23 cellular contexts compared by ENCODE assay signal in genomic region chr9:87824216-87824875, GRCh38. TPM values are rescaled to one million over a fixed set of nuclear protein-coding genes. Genes with fewer than 3 reads are reported as not detected.
DNase-seq lines count a peak whose midpoint lies in the region; ATAC-seq, FAIRE-seq and TF ChIP-seq lines count a peak whose summit lies in the region.
"Had no signal": no experiment of that assay in that cellular context is flagged by ENCODE, and none has a peak within 500 bp of the region (broad histone marks: within the 10 kb centered on the region; RNA-seq: fewer than 3 reads in every experiment).

No MANE protein-coding gene starts in this region.

- H3K9me3 ChIP-seq in K562 (replicated peaks; ENCODE audit: control insufficient read depth, insufficient read depth, low read depth, low read length), result no peaks in the 10 kb centered on the region
- H3K9me3 ChIP-seq: SJCRH30 had no signal

- in situ Hi-C loops in K562 (cut with MboI), result loop anchor here (25.0 kb wide), 1 partner anchor 487 kb away; no protein-coding TSS in a partner anchor

- no TSS peak for BruUV-seq in K562 (replicated peaks; lab: Mats Ljungman, UMichigan)

- H2AFZ ChIP-seq in GM23338 (no peak overlapping the region), K562 (ENCODE audit: low read depth, low read length) (no peak overlapping the region)

- ATAC-seq in GM23338 (peak; percentile 99), K562 (peak; percentile 64), HG03469 (IDR thresholded peaks at IDR 0.05; ENCODE audit: unreplicated experiment) (no peak)
- peak; percentile 17 for ATAC-seq in stimulated activated memory B cell treated with anti-CD40 and anti-IgM and Interleukin-4, amounts not matched to agents 10 μg/mL and 1 μg/mL and 100 μg/mL, for 72 hours

- no peak overlapping the region for H3K4me2 ChIP-seq in GM23338
- H3K4me2 ChIP-seq in K562 (ENCODE audit: insufficient read depth, low read length), result no peak overlapping the region

- no peak for FAIRE-seq in K562 (lab: Jason Lieb, UNC)
- FAIRE-seq: H54, HTR-8/SVneo, RCC 7860 had no signal

- TF ChIP-seq EP300 in K562 (IDR thresholded peaks at IDR 0.05; ENCODE audit: low read length), result no peak

- POLR2A ChIA-PET in K562 (lab: Yijun Ruan, JAX), result interaction anchor here (1.6 kb wide), 1 partner anchor 21 kb away, joined by 4 read pairs; no protein-coding TSS in a partner anchor

- no peak overlapping the region for H3K4me3 ChIP-seq in GM23338
- no peak overlapping the region for H3K4me3 ChIP-seq in K562
- H3K4me3 ChIP-seq in dorsolateral prefrontal cortex, result no peak overlapping the region
- H3K4me3 ChIP-seq: SJCRH30 had no signal

- H3K27ac Mint-ChIP-seq in GM23338 (no peak overlapping the region), CD14-positive monocyte (peak overlapping the region in 1 of 7 donors; percentile 65)
- no peak overlapping the region for H3K27ac Mint-ChIP-seq in stimulated activated memory B cell treated with anti-CD40 and anti-IgM and Interleukin-4, amounts not matched to agents 10 μg/mL and 1 μg/mL and 100 μg/mL, for 72 hours
- H3K27ac Mint-ChIP-seq: CD8-positive, alpha-beta memory T cell had no signal

- H3K4me1 Mint-ChIP-seq in GM23338 (peaks cover 4% of the 10 kb centered on the region; the same call in 2 of the 3 replicates), CD14-positive monocyte (no peaks in the 10 kb centered on the region)
- H3K4me1 Mint-ChIP-seq in stimulated activated memory B cell treated with anti-CD40 and anti-IgM and Interleukin-4, amounts not matched to agents 10 μg/mL and 1 μg/mL and 100 μg/mL, for 72 hours, result no peaks in the 10 kb centered on the region
- H3K4me1 Mint-ChIP-seq: CD8-positive, alpha-beta memory T cell had no signal

- no peak for TF ChIP-seq POLR2A in K562 (conservative IDR thresholded peaks at IDR 0.05)

- H3K9me1 ChIP-seq in K562 (ENCODE audit: control insufficient read depth, insufficient read depth, low read length), result no peaks in the 10 kb centered on the region

- no peak overlapping the region for H3K4me3 Mint-ChIP-seq in GM23338
- no peak overlapping the region for H3K4me3 Mint-ChIP-seq in stimulated activated memory B cell treated with anti-CD40 and anti-IgM and Interleukin-4, amounts not matched to agents 10 μg/mL and 1 μg/mL and 100 μg/mL, for 72 hours
- H3K4me3 Mint-ChIP-seq in CD14-positive monocyte, result no peak overlapping the region
- H3K4me3 Mint-ChIP-seq: CD8-positive, alpha-beta memory T cell had no signal

- H3K9me2 ChIP-seq in GM23338 (ENCODE audit: insufficient read depth), result no peaks in the 10 kb centered on the region

- H4K20me1 ChIP-seq in GM23338 (replicated peaks; ENCODE audit: insufficient read depth), result no peaks in the 10 kb centered on the region
- no peaks in the 10 kb centered on the region for H4K20me1 ChIP-seq in K562 (replicated peaks; ENCODE audit: control insufficient read depth, insufficient read depth, low read length)

- DNase-seq in GM23338 (ENCODE audit: low spot score) (peak; percentile 75), K562 (ENCODE audit: extremely low read depth in 1 of 4, low spot score in 3 of 4) (no peak), iPS-NIHi7 (ENCODE audit: extremely low spot score) (peak; percentile 60), dorsolateral prefrontal cortex (no peak), CD14-positive monocyte (ENCODE audit: low spot score) (no peak)
- no peak for DNase-seq in stimulated activated CD4-positive, alpha-beta T cell treated with anti-CD3 and anti-CD28 coated beads, Interleukin-4, amount 100 ng/mL, for 24 hours
- DNase-seq: AML-193; C1 segment of cervical spinal cord; CD8-positive, alpha-beta memory T cell; IMR-90; NCI-H1417; NCI-H1694 treated with DMSO at 0.1 percent for 48 hours; NCI-H2081 treated with DMSO at 0.1 percent for 48 hours; NCI-H2171 treated with DMSO at 0.1 percent for 48 hours; NCI-H526; OCI-M1; SJCRH30 had no signal

- intact Hi-C loops in K562 (cut with micrococcal nuclease), result no loop called here
- intact Hi-C loops in dorsolateral prefrontal cortex (cut with DNase I), result no loop called here
- intact Hi-C loops in CD14-positive monocyte (cut with micrococcal nuclease), result no loop called here

- H3K36me3 Mint-ChIP-seq in GM23338 (ENCODE audit: low read depth) (no peaks in the 10 kb centered on the region), CD14-positive monocyte (no peaks in the 10 kb centered on the region)
- H3K36me3 Mint-ChIP-seq in stimulated activated memory B cell treated with anti-CD40 and anti-IgM and Interleukin-4, amounts not matched to agents 10 μg/mL and 1 μg/mL and 100 μg/mL, for 72 hours, result no peaks in the 10 kb centered on the region

- H3K27ac ChIP-seq in GM23338 (ENCODE audit: low read depth) (no peak overlapping the region), K562 (ENCODE audit: extremely low read depth, low read depth, low read length) (no peak overlapping the region), dorsolateral prefrontal cortex (no peak overlapping the region)
- H3K27ac ChIP-seq: SJCRH30 had no signal

- CTCF ChIA-PET in K562 (lab: Yijun Ruan, JAX; ENCODE audit: low intra/inter-chr PET ratio), result no interaction called here

- no peaks in the 10 kb centered on the region for H3K27me3 ChIP-seq in GM23338 (ENCODE audit: insufficient read depth)
- H3K27me3 ChIP-seq in K562 (ENCODE audit: control insufficient read depth in 2 of 2, insufficient read depth in 2 of 2, low read length in 2 of 2), result peaks cover 0 to 14% of the 10 kb centered on the region in 2 experiments; a peak in 3 of 5 replicates
- H3K27me3 ChIP-seq in dorsolateral prefrontal cortex, result no peaks in the 10 kb centered on the region
- H3K27me3 ChIP-seq: SJCRH30 had no signal

- H3F3A ChIP-seq in GM23338 (replicated peaks; ENCODE audit: low read depth), result no peaks in the 10 kb centered on the region

- TF ChIP-seq RAD21 in K562 (CRISPR knock-in tag; conservative IDR thresholded peaks at IDR 0.05 in 1 of 2, IDR thresholded peaks at IDR 0.05 in 1 of 2), result no peak

- H3K36me3 ChIP-seq in GM23338 (ENCODE audit: insufficient read depth) (no peaks in the 10 kb centered on the region), K562 (ENCODE audit: control insufficient read depth, insufficient read depth, low read length) (no peaks in the 10 kb centered on the region)
- H3K36me3 ChIP-seq: SJCRH30 had no signal

- TF ChIP-seq CTCF in GM23338 (conservative IDR thresholded peaks at IDR 0.05; ENCODE audit: low read depth in 2 of 2) (peak; percentile 49 to 73), K562 (IDR thresholded peaks at IDR 0.05 in 2 of 3, conservative IDR thresholded peaks at IDR 0.05 in 1 of 3; ENCODE audit: insufficient read depth in 2 of 3, low read depth in 1 of 3, low read length in 3 of 3) (peak in 1 of 3 experiments; percentile 7; a peak in 1 of 6 replicates), dorsolateral prefrontal cortex (IDR thresholded peaks at IDR 0.05 in 54 of 56, conservative IDR thresholded peaks at IDR 0.05 in 2 of 56; ENCODE audit: low read depth in 1 of 56, partially characterized antibody in 56 of 56) (no peak), CD14-positive monocyte (IDR thresholded peaks at IDR 0.05) (no peak)

- no peak overlapping the region for H3K9ac ChIP-seq in K562 (ENCODE audit: insufficient read depth in 1 of 2, low read depth in 2 of 2, low read length in 2 of 2)

- H3K4me1 ChIP-seq in GM23338 (ENCODE audit: insufficient read depth), result no peaks in the 10 kb centered on the region
- peaks cover 0 to 10% of the 10 kb centered on the region in 2 experiments; a peak in 2 of 5 replicates for H3K4me1 ChIP-seq in K562 (replicated peaks in 1 of 2; ENCODE audit: control insufficient read depth in 2 of 2, insufficient read depth in 2 of 2, low read length in 2 of 2)
- H3K4me1 ChIP-seq: SJCRH30 had no signal

- H3K27me3 Mint-ChIP-seq in GM23338 (ENCODE audit: insufficient read depth, low read depth, poor library complexity), result no peaks in the 10 kb centered on the region
- peaks cover 9% of the 10 kb centered on the region for H3K27me3 Mint-ChIP-seq in stimulated activated memory B cell treated with anti-CD40 and anti-IgM and Interleukin-4, amounts not matched to agents 10 μg/mL and 1 μg/mL and 100 μg/mL, for 72 hours
- peaks cover 15 to 26% (median 17%) of the 10 kb centered on the region in 3 donors for H3K27me3 Mint-ChIP-seq in CD14-positive monocyte (ENCODE audit: low read depth in 3 of 3)

- H3K79me2 ChIP-seq in GM23338 (replicated peaks; ENCODE audit: insufficient read depth) (no peaks in the 10 kb centered on the region), K562 (ENCODE audit: control insufficient read depth, insufficient read depth, low read length) (no peaks in the 10 kb centered on the region)

- 45% methylated on average over 9 of the region's 31 CpGs for WGBS in K562 (ENCODE audit: insufficient coverage, low coverage, missing lambda C conversion rate)

- H3K9me3 Mint-ChIP-seq in GM23338 (no peaks in the 10 kb centered on the region), CD14-positive monocyte (peaks cover 0 to 16% (median 6%) of the 10 kb centered on the region in 7 donors)
- no peaks in the 10 kb centered on the region for H3K9me3 Mint-ChIP-seq in stimulated activated memory B cell treated with anti-CD40 and anti-IgM and Interleukin-4, amounts not matched to agents 10 μg/mL and 1 μg/mL and 100 μg/mL, for 72 hours

TF ChIP-seq in GM23338, 12 proteins besides CTCF, POLR2A, EP300 and RAD21 (continues in another document):
- no peak for TF ChIP-seq STAT1 (IDR thresholded peaks at IDR 0.05; ENCODE audit: unreplicated experiment)

TF ChIP-seq in K562, 482 proteins besides CTCF, POLR2A, EP300 and RAD21 (continues in another document):
- TF ChIP-seq BCOR (IDR thresholded peaks at IDR 0.05) (no peak), LARP7 (IDR thresholded peaks at IDR 0.05) (no peak)

RNA-seq across cellular contexts. Expression of gene SPATA31E1, which starts 58.3 kb away (rescaled TPM):
- not detected in 2 replicates for total RNA-seq in GM23338 (2014; rRNA removed; shearing (Covaris generic))
- polyA plus RNA-seq in GM23338 (2016; fragmentation: Nextera tagmentation; extraction: Ambion mirVana) (0.05 TPM in 2 replicates), K562 (2011; rRNA removed) (not detected in 2 replicates), K562 (2014; fragmentation: Illumina TruSeq; extraction: Trizol) (not detected in 2 replicates), K562 (2014; fragmentation: Nextera tagmentation; extraction: Ambion mirVana) (not detected), K562 (2014; rRNA removed) (not detected in 2 replicates), CD14-positive monocyte (not detected)
- not detected in 2 replicates for total RNA-seq in K562 (2011; cell fraction: chromatin; rRNA removed; ENCODE audit: low replicate concordance)
- not detected in 2 replicates for total RNA-seq in K562 (2011; cell fraction: nucleolus; rRNA removed)
- not detected in 2 replicates for total RNA-seq in K562 (2011; cell fraction: nucleoplasm; rRNA removed)
- total RNA-seq in K562 (2014; rRNA removed) (not detected in 2 replicates), K562 (2014; rRNA removed; fragmentation: Illumina TruSeq; extraction: Trizol) (not detected in 2 replicates), K562 (2015; rRNA removed; fragmentation: Illumina TruSeq; extraction: Trizol) (not detected in 2 replicates), K562 (2021) (not detected in 2 replicates), dorsolateral prefrontal cortex (under 1 TPM in 7 of 120 experiments, not detected in 113; 0.10 to 0.17 (median 0.12) TPM)
- polyA plus RNA-seq in K562 (2011; cell fraction: cytosol; rRNA removed), result not detected in 2 replicates
- polyA plus RNA-seq in K562 (2011; cell fraction: nucleus; rRNA removed), result not detected in 2 replicates
- 0.03 TPM in 1 of 2 replicates, not detected in the other for polyA plus RNA-seq in K562 (2012)
- polyA minus RNA-seq in K562 (2011; rRNA and poly(A)+ RNA removed), result not detected in 2 replicates
- polyA minus RNA-seq in K562 (2011; cell fraction: cytosol; rRNA and poly(A)+ RNA removed), result not detected in 2 replicates
- polyA minus RNA-seq in K562 (2011; cell fraction: nucleus; rRNA and poly(A)+ RNA removed), result not detected in 2 replicates
- total RNA-seq: A172; CD8-positive, alpha-beta memory T cell; IMR-90; SJCRH30 had no signal
- polyA plus RNA-seq: CD8-positive, alpha-beta memory T cell had no signal

Comparison
In these comparisons a context has a peak if more than half of its experiments do, and no peak if none do; other contexts are left out.
1. DNase-seq: peak in GM23338 (single experiment) and iPS-NIHi7 (single experiment); none in K562 (0 of 4), stimulated activated CD4-positive, alpha-beta T cell treated with anti-CD3 and anti-CD28 coated beads, Interleukin-4, amount 100 ng/mL, for 24 hours (single experiment), dorsolateral prefrontal cortex (0 of 10) and CD14-positive monocyte (single experiment).
2. CTCF ChIP-seq: peak in GM23338 (2 of 2); none in dorsolateral prefrontal cortex (0 of 56) and CD14-positive monocyte (single experiment).